8 cellular contexts compared by ENCODE assay signal in genomic region chr2:233061591-233062446, GRCh38. TPM values are rescaled to one million over a fixed set of nuclear protein-coding genes. Genes with fewer than 3 reads are reported as not detected.
A peak's percentile ranks its signal among the peaks of the same experiment; 100 is the strongest.
DNase-seq lines count a peak whose midpoint lies in the region; ATAC-seq and TF ChIP-seq lines count a peak whose summit lies in the region.

No MANE protein-coding gene starts in this region.

- intact Hi-C loops in activated CD4-positive, alpha-beta T cell treated with anti-CD3 and anti-CD28 coated beads, Interleukin-2, amount 10 ng/mL, durations not matched to agents 24 days and 14 days (cut with micrococcal nuclease): loop anchor here (1.0 to 10.0 kb wide), 6 partner anchors 18 to 367 kb away; partner anchors contain the start of genes ATG16L1 and GIGYF2
- intact Hi-C loops in heart right ventricle (cut with DNase I): no loop called here

- H3K4me3 ChIP-seq in heart right ventricle: peak overlapping the region in 9 of 10 donors; percentile 41 to 82 (median 59)
- H3K4me3 ChIP-seq in skin epidermis: peak overlapping the region; percentile 33 to 63 (median 47)

- ATAC-seq in HG03342 (IDR thresholded peaks at IDR 0.05; ENCODE audit: unreplicated experiment): peak; percentile 29
- ATAC-seq in heart right ventricle: peak; percentile 57 to 75 (median 68)

- peaks cover 0 to 18% (median 0%) of the 10 kb centered on the region in 9 donors for H3K36me3 ChIP-seq in heart right ventricle

- peaks cover 50% of the 10 kb centered on the region for H3K4me1 Mint-ChIP-seq in activated CD4-positive, alpha-beta T cell treated with anti-CD3 and anti-CD28 coated beads, Interleukin-2, amount 10 ng/mL, durations not matched to agents 24 days and 14 days
- H3K4me1 Mint-ChIP-seq in activated CD4-positive, alpha-beta memory T cell treated with anti-CD3 and anti-CD28 coated beads, Interleukin-2, amount 10 ng/mL, durations not matched to agents 7 days and 5 days: peaks cover 60% of the 10 kb centered on the region

- H3K36me3 Mint-ChIP-seq in activated CD4-positive, alpha-beta T cell treated with anti-CD3 and anti-CD28 coated beads, Interleukin-2, amount 10 ng/mL, durations not matched to agents 24 days and 14 days (ENCODE audit: low read depth): peaks cover 23% of the 10 kb centered on the region
- peaks cover 60% of the 10 kb centered on the region for H3K36me3 Mint-ChIP-seq in activated CD4-positive, alpha-beta memory T cell treated with anti-CD3 and anti-CD28 coated beads, Interleukin-2, amount 10 ng/mL, durations not matched to agents 7 days and 5 days (ENCODE audit: low read depth)

- no peaks in the 10 kb centered on the region for H3K9me3 ChIP-seq in heart right ventricle

- H3K27me3 Mint-ChIP-seq in activated CD4-positive, alpha-beta T cell treated with anti-CD3 and anti-CD28 coated beads, Interleukin-2, amount 10 ng/mL, durations not matched to agents 24 days and 14 days: no peaks in the 10 kb centered on the region
- H3K27me3 Mint-ChIP-seq in activated CD4-positive, alpha-beta memory T cell treated with anti-CD3 and anti-CD28 coated beads, Interleukin-2, amount 10 ng/mL, durations not matched to agents 7 days and 5 days: no peaks in the 10 kb centered on the region

- DNase-seq in activated CD4-positive, alpha-beta T cell treated with anti-CD3 and anti-CD28 coated beads, Interleukin-2, amount 10 ng/mL, durations not matched to agents 24 days and 14 days: peak; percentile 79
- no peak for DNase-seq in activated CD4-positive, alpha-beta T cell treated with anti-CD3 and anti-CD28 coated beads for 4 hours
- DNase-seq in activated CD4-positive, alpha-beta memory T cell treated with anti-CD3 and anti-CD28 coated beads, Interleukin-2, amount 10 ng/mL, durations not matched to agents 7 days and 5 days: peak; percentile 57
- DNase-seq in heart right ventricle (peak; percentile 58 to 71), GM03348 (ENCODE audit: low spot score) (no peak)
- DNase-seq in effector CD4-positive, alpha-beta T cell: no peak

- peak in 6 of 9 donors; percentile 10 to 41 (median 24) for TF ChIP-seq CTCF in heart right ventricle (IDR thresholded peaks at IDR 0.05)

- POLR2A ChIA-PET in activated CD4-positive, alpha-beta memory T cell treated with anti-CD3 and anti-CD28 coated beads, Interleukin-2, amount 10 ng/mL, durations not matched to agents 7 days and 5 days (lab: Charles Lee): interaction anchor here (0.6 to 11.1 kb wide), 12 partner anchors 9 to 454 kb away, joined by 3 to 335 read pairs (median 9); partner anchors contain the start of gene ATG16L1

- H3K27me3 ChIP-seq in heart right ventricle: no peaks in the 10 kb centered on the region

- peak overlapping the region; percentile 98 for H3K27ac Mint-ChIP-seq in activated CD4-positive, alpha-beta T cell treated with anti-CD3 and anti-CD28 coated beads, Interleukin-2, amount 10 ng/mL, durations not matched to agents 24 days and 14 days
- peak overlapping the region; percentile 84 for H3K27ac Mint-ChIP-seq in activated CD4-positive, alpha-beta memory T cell treated with anti-CD3 and anti-CD28 coated beads, Interleukin-2, amount 10 ng/mL, durations not matched to agents 7 days and 5 days

- CTCF ChIA-PET in activated CD4-positive, alpha-beta memory T cell treated with anti-CD3 and anti-CD28 coated beads, Interleukin-2, amount 10 ng/mL, durations not matched to agents 7 days and 5 days (lab: Charles Lee): interaction anchor here (0.5 to 3.5 kb wide), 12 partner anchors 8 to 206 kb away, joined by 3 to 35 read pairs (median 10); partner anchors contain the start of gene ATG16L1

- WGBS in heart right ventricle, 2 donors: 30 to 45% methylated on average over 12 of the region's 12 CpGs

- H3K4me3 Mint-ChIP-seq in activated CD4-positive, alpha-beta T cell treated with anti-CD3 and anti-CD28 coated beads, Interleukin-2, amount 10 ng/mL, durations not matched to agents 24 days and 14 days: peak overlapping the region; percentile 95
- peak overlapping the region; percentile 99 for H3K4me3 Mint-ChIP-seq in activated CD4-positive, alpha-beta memory T cell treated with anti-CD3 and anti-CD28 coated beads, Interleukin-2, amount 10 ng/mL, durations not matched to agents 7 days and 5 days

- H3K27ac ChIP-seq in heart right ventricle (peak overlapping the region; percentile 25 to 98 (median 88)), skin epidermis (peak overlapping the region in 20 of 21 experiments; percentile 14 to 98 (median 86))

- peaks cover 11 to 67% (median 37%) of the 10 kb centered on the region in 9 donors for H3K4me1 ChIP-seq in heart right ventricle

- H3K9me3 Mint-ChIP-seq in activated CD4-positive, alpha-beta T cell treated with anti-CD3 and anti-CD28 coated beads, Interleukin-2, amount 10 ng/mL, durations not matched to agents 24 days and 14 days: no peaks in the 10 kb centered on the region
- no peaks in the 10 kb centered on the region for H3K9me3 Mint-ChIP-seq in activated CD4-positive, alpha-beta memory T cell treated with anti-CD3 and anti-CD28 coated beads, Interleukin-2, amount 10 ng/mL, durations not matched to agents 7 days and 5 days

RNA-seq across cellular contexts. Expression of gene INPP5D, which starts 1.7 kb away (rescaled TPM):
- total RNA-seq in activated CD4-positive, alpha-beta T cell treated with anti-CD3 and anti-CD28 coated beads, Interleukin-2, amount 10 ng/mL, durations not matched to agents 24 days and 14 days: 43.6 and 45.8 TPM in 2 replicates
- 100 to 1,000 TPM; 157 to 163 TPM for total RNA-seq in activated CD4-positive, alpha-beta memory T cell treated with anti-CD3 and anti-CD28 coated beads, Interleukin-2, amount 10 ng/mL, durations not matched to agents 7 days and 5 days
- 10 to 100 TPM in 1 of 10 donors, 1 to 10 TPM in 9; 2.9 to 17.2 (median 5.7) TPM for total RNA-seq in heart right ventricle
- 1 to 10 TPM; 3.6 to 7.5 TPM for polyA plus RNA-seq in heart right ventricle

RNA-seq across cellular contexts. Expression of gene NEU2, which starts 29.3 kb away (rescaled TPM):
- total RNA-seq in activated CD4-positive, alpha-beta T cell treated with anti-CD3 and anti-CD28 coated beads, Interleukin-2, amount 10 ng/mL, durations not matched to agents 24 days and 14 days: not detected in 2 replicates
- total RNA-seq in activated CD4-positive, alpha-beta memory T cell treated with anti-CD3 and anti-CD28 coated beads, Interleukin-2, amount 10 ng/mL, durations not matched to agents 7 days and 5 days: not detected
- total RNA-seq in heart right ventricle: not detected
- polyA plus RNA-seq in heart right ventricle: not detected

RNA-seq across cellular contexts. Expression of gene NGEF, which starts 48.8 kb away (rescaled TPM):
- total RNA-seq in activated CD4-positive, alpha-beta T cell treated with anti-CD3 and anti-CD28 coated beads, Interleukin-2, amount 10 ng/mL, durations not matched to agents 24 days and 14 days: 1.2 and 1.3 TPM in 2 replicates
- total RNA-seq in activated CD4-positive, alpha-beta memory T cell treated with anti-CD3 and anti-CD28 coated beads, Interleukin-2, amount 10 ng/mL, durations not matched to agents 7 days and 5 days: under 1 TPM; 0.48 to 0.58 TPM
- total RNA-seq in heart right ventricle: under 1 TPM in 7 of 10 donors, not detected in 3; 0.27 to 0.75 (median 0.62) TPM
- polyA plus RNA-seq in heart right ventricle: under 1 TPM; 0.42 to 0.44 TPM

Comparison
In these comparisons a context has a peak if more than half of its experiments do, and no peak if none do; other contexts are left out.
1. DNase-seq: peak in activated CD4-positive, alpha-beta T cell treated with anti-CD3 and anti-CD28 coated beads, Interleukin-2, amount 10 ng/mL, durations not matched to agents 24 days and 14 days (single experiment), activated CD4-positive, alpha-beta memory T cell treated with anti-CD3 and anti-CD28 coated beads, Interleukin-2, amount 10 ng/mL, durations not matched to agents 7 days and 5 days (single experiment) and heart right ventricle (2 of 2); none in activated CD4-positive, alpha-beta T cell treated with anti-CD3 and anti-CD28 coated beads for 4 hours (0 of 2), effector CD4-positive, alpha-beta T cell (single experiment) and GM03348 (single experiment).